1 cellular context compared by ENCODE assay signal in the genomic region with DNA sequence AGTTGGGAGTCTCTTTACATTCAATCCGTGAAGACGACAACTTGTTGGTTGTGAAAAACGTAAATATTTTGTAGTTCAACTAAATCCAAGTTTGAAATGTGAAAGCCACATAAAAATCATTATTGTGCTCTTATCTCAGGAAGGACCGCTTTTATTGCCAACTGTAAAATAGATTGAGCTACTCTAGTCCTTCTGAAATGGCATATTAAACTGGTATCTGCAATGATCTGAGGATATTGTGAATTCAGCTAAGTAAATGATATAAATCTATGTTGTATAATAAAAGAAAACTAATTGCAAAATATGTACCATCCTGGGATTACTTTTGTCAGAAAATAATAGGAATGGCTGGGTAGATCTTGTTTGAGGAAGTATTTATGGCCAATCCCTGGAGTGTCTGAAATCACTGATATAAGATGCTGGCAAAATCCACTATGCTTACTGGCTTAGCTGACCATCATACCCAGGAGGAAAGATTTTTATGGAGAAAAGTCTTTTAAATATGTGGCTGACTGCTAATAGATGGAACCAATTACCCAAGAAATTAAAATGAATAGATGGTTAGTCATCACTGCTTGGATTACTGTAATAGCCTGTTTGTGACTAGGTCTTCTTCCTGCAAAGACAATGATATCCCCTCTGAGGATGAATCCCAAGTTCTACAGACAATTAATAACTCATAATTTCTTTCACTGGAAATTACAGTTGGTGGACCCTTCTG.
TF ChIP-seq lines count a peak whose summit lies in the region.

No MANE protein-coding gene starts in this region.

TF ChIP-seq in HepG2, 621 proteins besides CTCF, POLR2A, EP300 and RAD21 (continued from another document):
- TF ChIP-seq ZNF629 (CRISPR knock-in tag; conservative IDR thresholded peaks at IDR 0.05): no peak
- TF ChIP-seq, protein P1, sequence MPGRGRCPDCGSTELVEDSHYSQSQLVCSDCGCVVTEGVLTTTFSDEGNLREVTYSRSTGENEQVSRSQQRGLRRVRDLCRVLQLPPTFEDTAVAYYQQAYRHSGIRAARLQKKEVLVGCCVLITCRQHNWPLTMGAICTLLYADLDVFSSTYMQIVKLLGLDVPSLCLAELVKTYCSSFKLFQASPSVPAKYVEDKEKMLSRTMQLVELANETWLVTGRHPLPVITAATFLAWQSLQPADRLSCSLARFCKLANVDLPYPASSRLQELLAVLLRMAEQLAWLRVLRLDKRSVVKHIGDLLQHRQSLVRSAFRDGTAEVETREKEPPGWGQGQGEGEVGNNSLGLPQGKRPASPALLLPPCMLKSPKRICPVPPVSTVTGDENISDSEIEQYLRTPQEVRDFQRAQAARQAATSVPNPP (CRISPR knock-in tag; IDR thresholded peaks at IDR 0.05): no peak
